In genomic region chr5:493758-494157, GRCh38 we compare ENCODE assay signal across 19 cellular contexts. TPM values are rescaled to one million over a fixed set of nuclear protein-coding genes. Genes with fewer than 3 reads are reported as not detected.
DNase-seq lines count a peak whose midpoint lies in the region; ATAC-seq and TF ChIP-seq lines count a peak whose summit lies in the region.
"Had no signal": no experiment of that assay in that cellular context is flagged by ENCODE, and none has a peak within 500 bp of the region (broad histone marks: within the 10 kb centered on the region; RNA-seq: fewer than 3 reads in every experiment).

No MANE protein-coding gene starts in this region.

- CTCF ChIA-PET in Panc1 (lab: Charles Lee) = no interaction called here

- H2BK5ac ChIP-seq in neuronal stem cell (ENCODE audit: low read length) = no peak overlapping the region

- H2AK5ac ChIP-seq in neuronal stem cell (ENCODE audit: low read depth, low read length) = peak overlapping the region; percentile 75

- H3K27me3 ChIP-seq in H7 (ENCODE audit: control insufficient read depth, insufficient read depth, low read length) (peaks cover 14% of the 10 kb centered on the region; the same call in 1 of the 2 replicates), Panc1 (ENCODE audit: control insufficient read depth, insufficient read depth, low read length) (no peaks in the 10 kb centered on the region), neuronal stem cell (ENCODE audit: control insufficient read depth in 3 of 3, insufficient read depth in 3 of 3, low read depth in 1 of 3, low read length in 3 of 3) (peaks cover 32 to 65% (median 63%) of the 10 kb centered on the region in 3 experiments)

- no peak overlapping the region for H2BK12ac ChIP-seq in neuronal stem cell (ENCODE audit: low read length)

- no TSS peak for BruUV-seq in Panc1 (replicated peaks; lab: Mats Ljungman, UMichigan)

- H3K4me1 ChIP-seq in Panc1 (ENCODE audit: control insufficient read depth, insufficient read depth, low read length) (no peaks in the 10 kb centered on the region), neuronal stem cell (ENCODE audit: control insufficient read depth in 2 of 2, insufficient read depth in 1 of 2, low read depth in 1 of 2, low read length in 2 of 2) (peaks cover 0 to 2% of the 10 kb centered on the region in 2 donors)
- H3K4me1 ChIP-seq: Caco-2 had no signal

- H4K91ac ChIP-seq in neuronal stem cell (ENCODE audit: low read depth, low read length, poor library complexity) = no peak overlapping the region

- no peaks in the 10 kb centered on the region for H3K36me3 ChIP-seq in H7 (replicated peaks; ENCODE audit: control insufficient read depth, insufficient read depth, low read length)
- H3K36me3 ChIP-seq in Panc1 (ENCODE audit: control insufficient read depth, insufficient read depth, low read length) = no peaks in the 10 kb centered on the region
- H3K36me3 ChIP-seq in neuronal stem cell (replicated peaks in 1 of 2; ENCODE audit: control insufficient read depth in 2 of 2, insufficient read depth in 2 of 2, low read length in 2 of 2) = no peaks in the 10 kb centered on the region
- H3K36me3 ChIP-seq: BLaER1 treated with 17β-estradiol and CSF1 and Interleukin-3, amounts not matched to agents 10 nM and 100 nM had no signal

- H4K8ac ChIP-seq in neuronal stem cell (ENCODE audit: low read depth, low read length) = no peak overlapping the region

- H3K18ac ChIP-seq in neuronal stem cell (ENCODE audit: low read length) = peak overlapping the region; percentile 76

- peak overlapping the region; percentile 56 for H3K14ac ChIP-seq in neuronal stem cell (ENCODE audit: low read length)

- H3K9ac ChIP-seq in neuronal stem cell (ENCODE audit: low read depth, low read length, poor library complexity) = no peak overlapping the region
- H3K9ac ChIP-seq: BLaER1 treated with 17β-estradiol and CSF1 and Interleukin-3, amounts not matched to agents 10 nM and 100 nM had no signal

- H3K23ac ChIP-seq in neuronal stem cell (ENCODE audit: low read depth, low read length, poor library complexity) = peak overlapping the region; percentile 55

- WGBS in neuronal stem cell (ENCODE audit: extremely low coverage in 2 of 2, insufficient read length in 2 of 2, insufficient replicate concordance in 1 of 2), 2 donors = no CpG with 5 or more reads among the region's 13 CpGs

- TF ChIP-seq CTCF in Panc1 (IDR thresholded peaks at IDR 0.05) = no peak

- no peak overlapping the region for H2BK15ac ChIP-seq in neuronal stem cell (ENCODE audit: low read length)

- H3K4me3 ChIP-seq in H7 (ENCODE audit: insufficient read depth, low read depth, low read length) = no peak overlapping the region
- no peak overlapping the region for H3K4me3 ChIP-seq in Panc1 (ENCODE audit: low read depth in 2 of 2, low read length in 2 of 2)
- H3K4me3 ChIP-seq in neuronal stem cell (ENCODE audit: low read length in 2 of 2) = no peak overlapping the region
- H3K4me3 ChIP-seq: BLaER1 treated with 17β-estradiol and CSF1 and Interleukin-3, amounts not matched to agents 10 nM and 100 nM had no signal

- in situ Hi-C loops in Panc1 (cut with HindIII; ENCODE audit: low pct_unique_long_range_greater_than_20kb, low sequenced_read_pairs) = no loop called here

- H2BK120ac ChIP-seq in neuronal stem cell (ENCODE audit: low read depth, low read length) = no peak overlapping the region

- intact Hi-C loops in Panc1 (cut with micrococcal nuclease; ENCODE audit: unreplicated experiment) = no loop called here

- H3K9me3 ChIP-seq in Panc1 (ENCODE audit: control insufficient read depth, insufficient read depth, low read depth, low read length) = no peaks in the 10 kb centered on the region
- no peaks in the 10 kb centered on the region for H3K9me3 ChIP-seq in neuronal stem cell (replicated peaks in 1 of 2; ENCODE audit: control insufficient read depth in 2 of 2, insufficient read depth in 1 of 2, low read depth in 1 of 2, low read length in 2 of 2)
- H3K9me3 ChIP-seq: BLaER1 treated with 17β-estradiol and CSF1 and Interleukin-3, amounts not matched to agents 10 nM and 100 nM; Caco-2 had no signal

- H3K4ac ChIP-seq in neuronal stem cell (ENCODE audit: low read length) = peak overlapping the region; percentile 37

- H3K4me2 ChIP-seq in neuronal stem cell (ENCODE audit: insufficient read depth, low read length, poor library complexity, severe bottlenecking) = no peak overlapping the region

- H3K27ac ChIP-seq in Panc1 (ENCODE audit: low read length) (no peak overlapping the region), neuronal stem cell (replicated peaks; ENCODE audit: low read length) (no peak overlapping the region)
- H3K27ac ChIP-seq: BLaER1 treated with 17β-estradiol and CSF1 and Interleukin-3, amounts not matched to agents 10 nM and 100 nM had no signal

- peak; percentile 42 for ATAC-seq in Panc1
- no peak for ATAC-seq in HG02588 (IDR thresholded peaks at IDR 0.05; ENCODE audit: unreplicated experiment)
- no peak for ATAC-seq in GM18511 (IDR thresholded peaks at IDR 0.05; ENCODE audit: unreplicated experiment)
- ATAC-seq in HG03108 (IDR thresholded peaks at IDR 0.05; ENCODE audit: unreplicated experiment) = no peak
- ATAC-seq: T-helper 17 cell had no signal

- DNase-seq in 8988T (peak; percentile 83), H7 (peak; percentile 82), Panc1 (ENCODE audit: low read depth, low spot score) (no peak), neuronal stem cell (ENCODE audit: low spot score) (no peak)
- DNase-seq: Caco-2, DMS 273 treated with DMSO at 0.1 percent for 48 hours, DMS79 treated with DMSO at 0.1 percent for 48 hours, IMR-90, NCI-H1417 treated with DMSO at 0.1 percent for 48 hours, NCI-H187, NCI-H446, OCI-M1, Right ventricle myocardium superior, SW 1271, T-helper 17 cell had no signal

- no peak overlapping the region for H2AFZ ChIP-seq in neuronal stem cell (ENCODE audit: low read length)

- peaks cover 2% of the 10 kb centered on the region for H3K79me1 ChIP-seq in neuronal stem cell (ENCODE audit: low read depth, low read length)

- POLR2A ChIA-PET in Panc1 (lab: Charles Lee) = no interaction called here

RNA-seq across cellular contexts. Expression of gene SLC9A3, which starts 30.5 kb away (rescaled TPM):
- total RNA-seq in H7 (2014; rRNA removed; shearing (Covaris generic)) = 1.8 and 3.3 TPM in 2 replicates
- 2.0 TPM for total RNA-seq in Panc1 (2021; ENCODE audit: unreplicated experiment)
- polyA plus RNA-seq in Panc1 (2012; ENCODE audit: insufficient read length) = 2.4 TPM
- 3.3 TPM for polyA plus RNA-seq in neuronal stem cell (2013, experiment 1 of 2)
- 3.2 TPM for polyA plus RNA-seq in neuronal stem cell (2013, experiment 2 of 2)

RNA-seq across cellular contexts. Expression of gene EXOC3, which starts 50.8 kb away (rescaled TPM):
- 20.5 and 24.1 TPM in 2 replicates for total RNA-seq in H7 (2014; rRNA removed; shearing (Covaris generic))
- 55.0 TPM for total RNA-seq in Panc1 (2021; ENCODE audit: unreplicated experiment)
- polyA plus RNA-seq in Panc1 (2012; ENCODE audit: insufficient read length) = 63.2 TPM
- polyA plus RNA-seq in neuronal stem cell (2013, experiment 1 of 2) = 18.9 TPM
- polyA plus RNA-seq in neuronal stem cell (2013, experiment 2 of 2) = 18.7 TPM

Comparison
In these comparisons a context has a peak if more than half of its experiments do, and no peak if none do; other contexts are left out.
1. DNase-seq: peak in 8988T (single experiment) and H7 (single experiment); none in Panc1 (single experiment) and neuronal stem cell (single experiment).